In the genomic region with DNA sequence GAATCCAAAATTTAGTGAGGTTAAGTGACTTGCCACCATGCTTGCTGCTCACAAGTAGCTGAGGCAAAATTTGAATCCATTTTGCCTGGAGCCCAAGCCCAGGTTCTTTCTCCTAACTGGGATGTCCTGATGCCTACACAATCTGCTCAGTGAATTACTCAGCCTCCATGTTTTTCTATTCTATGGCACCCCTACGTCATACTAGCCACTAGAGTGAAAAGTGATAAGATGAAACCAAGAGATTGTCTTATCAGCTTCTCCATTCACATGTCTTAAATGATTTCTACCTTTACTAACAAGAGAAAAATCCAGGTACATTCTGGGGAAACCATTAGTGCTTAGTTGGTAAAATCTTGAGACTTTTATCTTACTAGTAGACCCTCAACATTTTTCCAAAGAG, we compare ENCODE assay signal across 34 cellular contexts.
"Had no signal": no experiment of that assay in that cellular context is flagged by ENCODE, and none has a peak within 500 bp of the region (broad histone marks: within the 10 kb centered on the region; RNA-seq: fewer than 3 reads in every experiment).

No MANE protein-coding gene starts in this region.

- H3K27me3 ChIP-seq: MG63 had no signal

- H3K9me3 ChIP-seq: MG63 had no signal

- H3K4me3 ChIP-seq: MG63 had no signal

- H3K36me3 ChIP-seq: MG63 had no signal

- DNase-seq: Karpas-422, Kasumi-1, MG63, MM.1S, MV-4-11, NCI-H1048, NCI-H1092, NCI-H1092 treated with DMSO at 0.1 percent for 48 hours, NCI-H1105, NCI-H1105 treated with DMSO at 0.1 percent for 48 hours, NCI-H1417, NCI-H1417 treated with DMSO at 0.1 percent for 48 hours, NCI-H1436, NCI-H1436 treated with DMSO at 0.1 percent for 48 hours, NCI-H146, NCI-H1694, NCI-H1694 treated with DMSO at 0.1 percent for 48 hours, NCI-H187, NCI-H187 treated with DMSO at 0.1 percent for 48 hours, NCI-H1930, NCI-H2029, NCI-H2029 treated with DMSO at 0.1 percent for 48 hours, NCI-H2081, NCI-H2081 treated with DMSO at 0.1 percent for 48 hours, NCI-H2107, NCI-H2171, NCI-H2171 treated with DMSO at 0.1 percent for 48 hours, NCI-H2227 treated with DMSO at 0.1 percent for 48 hours, NCI-H226, NCI-H345, NCI-H446, NCI-H446 treated with DMSO at 0.1 percent for 48 hours, NCI-H510A, NCI-H510A treated with DMSO at 0.1 percent for 48 hours had no signal
